22 cellular contexts compared by ENCODE assay signal in genomic region chr18:54692463-54692862, GRCh38.
"Had no signal": no experiment of that assay in that cellular context is flagged by ENCODE, and none has a peak within 500 bp of the region (broad histone marks: within the 10 kb centered on the region; RNA-seq: fewer than 3 reads in every experiment).

No MANE protein-coding gene starts in this region.

- H3K27ac ChIP-seq: colonic mucosa, epithelial cell of prostate, esophagus muscularis mucosa, gastroesophageal sphincter, heart right ventricle, left lung, lower lobe of right lung had no signal

- DNase-seq: colonic mucosa; cortex of kidney; effector CD8-positive, alpha-beta T cell; effector memory CD8-positive, alpha-beta T cell; endodermal cell; foreskin fibroblast; foreskin melanocyte; glutamatergic neuron; head of caudate nucleus; heart right ventricle; hippocampal formation; left cardiac atrium; left lung; left ventricle myocardium superior; lower lobe of right lung; mesenchymal stem cell; mucosa of descending colon; naive B cell; naive thymus-derived CD8-positive, alpha-beta T cell had no signal

- H3K36me3 ChIP-seq: colonic mucosa, esophagus muscularis mucosa, gastroesophageal sphincter, heart right ventricle, left lung, lower lobe of right lung had no signal

- H3K4me3 ChIP-seq: colonic mucosa, esophagus muscularis mucosa, gastroesophageal sphincter, heart right ventricle, left lung, lower lobe of right lung, mucosa of descending colon had no signal

- H3K27me3 ChIP-seq: colonic mucosa, esophagus muscularis mucosa, gastroesophageal sphincter, heart right ventricle, left lung had no signal

- H3K4me1 ChIP-seq: colonic mucosa, esophagus muscularis mucosa, gastroesophageal sphincter, heart right ventricle, left lung, lower lobe of right lung had no signal

- ATAC-seq: effector memory CD8-positive, alpha-beta T cell; gastroesophageal sphincter; heart right ventricle; left cardiac atrium; left lung; left ventricle myocardium superior; lower lobe of right lung; mucosa of descending colon; naive thymus-derived CD8-positive, alpha-beta T cell had no signal

- H3K9me3 ChIP-seq: colonic mucosa, esophagus muscularis mucosa, gastroesophageal sphincter, left lung, lower lobe of right lung, mucosa of descending colon had no signal
